In the genomic region with DNA sequence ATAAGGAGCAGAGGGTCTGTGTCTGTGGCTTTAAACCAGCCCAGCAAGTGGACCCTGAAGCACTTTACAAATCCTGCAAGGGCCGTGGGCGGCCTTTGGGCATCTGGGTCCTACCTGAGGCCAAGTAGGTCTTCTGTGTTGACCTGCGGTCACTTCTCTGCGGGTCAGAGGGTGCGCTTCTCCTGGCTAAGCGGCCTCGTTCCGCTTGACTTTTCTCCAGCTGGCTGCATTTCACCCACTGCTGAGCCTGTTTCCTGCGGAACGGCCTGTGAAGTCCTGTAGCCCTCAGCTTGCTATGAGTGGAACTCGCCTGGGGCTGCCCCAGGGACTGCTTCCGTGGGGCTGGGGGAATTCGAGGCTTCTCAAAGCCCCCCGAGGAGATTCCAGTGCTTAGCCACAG, we compare ENCODE assay signal across 1 cellular context.
TF ChIP-seq lines count a peak whose summit lies in the region.

No MANE protein-coding gene starts in this region.

TF ChIP-seq in K562, 482 proteins besides CTCF, POLR2A, EP300 and RAD21 (continued from another document):
- TF ChIP-seq, protein P1, sequence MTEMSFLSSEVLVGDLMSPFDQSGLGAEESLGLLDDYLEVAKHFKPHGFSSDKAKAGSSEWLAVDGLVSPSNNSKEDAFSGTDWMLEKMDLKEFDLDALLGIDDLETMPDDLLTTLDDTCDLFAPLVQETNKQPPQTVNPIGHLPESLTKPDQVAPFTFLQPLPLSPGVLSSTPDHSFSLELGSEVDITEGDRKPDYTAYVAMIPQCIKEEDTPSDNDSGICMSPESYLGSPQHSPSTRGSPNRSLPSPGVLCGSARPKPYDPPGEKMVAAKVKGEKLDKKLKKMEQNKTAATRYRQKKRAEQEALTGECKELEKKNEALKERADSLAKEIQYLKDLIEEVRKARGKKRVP (CRISPR knock-in tag; IDR thresholded peaks at IDR 0.05): no peak
- no peak for TF ChIP-seq SAP30 (IDR thresholded peaks at IDR 0.05; ENCODE audit: borderline replicate concordance, insufficient read depth, low read depth, low read length, poor library complexity, severe bottlenecking)
- TF ChIP-seq, protein P2, sequence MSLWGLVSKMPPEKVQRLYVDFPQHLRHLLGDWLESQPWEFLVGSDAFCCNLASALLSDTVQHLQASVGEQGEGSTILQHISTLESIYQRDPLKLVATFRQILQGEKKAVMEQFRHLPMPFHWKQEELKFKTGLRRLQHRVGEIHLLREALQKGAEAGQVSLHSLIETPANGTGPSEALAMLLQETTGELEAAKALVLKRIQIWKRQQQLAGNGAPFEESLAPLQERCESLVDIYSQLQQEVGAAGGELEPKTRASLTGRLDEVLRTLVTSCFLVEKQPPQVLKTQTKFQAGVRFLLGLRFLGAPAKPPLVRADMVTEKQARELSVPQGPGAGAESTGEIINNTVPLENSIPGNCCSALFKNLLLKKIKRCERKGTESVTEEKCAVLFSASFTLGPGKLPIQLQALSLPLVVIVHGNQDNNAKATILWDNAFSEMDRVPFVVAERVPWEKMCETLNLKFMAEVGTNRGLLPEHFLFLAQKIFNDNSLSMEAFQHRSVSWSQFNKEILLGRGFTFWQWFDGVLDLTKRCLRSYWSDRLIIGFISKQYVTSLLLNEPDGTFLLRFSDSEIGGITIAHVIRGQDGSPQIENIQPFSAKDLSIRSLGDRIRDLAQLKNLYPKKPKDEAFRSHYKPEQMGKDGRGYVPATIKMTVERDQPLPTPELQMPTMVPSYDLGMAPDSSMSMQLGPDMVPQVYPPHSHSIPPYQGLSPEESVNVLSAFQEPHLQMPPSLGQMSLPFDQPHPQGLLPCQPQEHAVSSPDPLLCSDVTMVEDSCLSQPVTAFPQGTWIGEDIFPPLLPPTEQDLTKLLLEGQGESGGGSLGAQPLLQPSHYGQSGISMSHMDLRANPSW (CRISPR knock-in tag; IDR thresholded peaks at IDR 0.05): no peak
- TF ChIP-seq MCM2 (IDR thresholded peaks at IDR 0.05; ENCODE audit: low read depth): no peak
- TF ChIP-seq, protein P3, sequence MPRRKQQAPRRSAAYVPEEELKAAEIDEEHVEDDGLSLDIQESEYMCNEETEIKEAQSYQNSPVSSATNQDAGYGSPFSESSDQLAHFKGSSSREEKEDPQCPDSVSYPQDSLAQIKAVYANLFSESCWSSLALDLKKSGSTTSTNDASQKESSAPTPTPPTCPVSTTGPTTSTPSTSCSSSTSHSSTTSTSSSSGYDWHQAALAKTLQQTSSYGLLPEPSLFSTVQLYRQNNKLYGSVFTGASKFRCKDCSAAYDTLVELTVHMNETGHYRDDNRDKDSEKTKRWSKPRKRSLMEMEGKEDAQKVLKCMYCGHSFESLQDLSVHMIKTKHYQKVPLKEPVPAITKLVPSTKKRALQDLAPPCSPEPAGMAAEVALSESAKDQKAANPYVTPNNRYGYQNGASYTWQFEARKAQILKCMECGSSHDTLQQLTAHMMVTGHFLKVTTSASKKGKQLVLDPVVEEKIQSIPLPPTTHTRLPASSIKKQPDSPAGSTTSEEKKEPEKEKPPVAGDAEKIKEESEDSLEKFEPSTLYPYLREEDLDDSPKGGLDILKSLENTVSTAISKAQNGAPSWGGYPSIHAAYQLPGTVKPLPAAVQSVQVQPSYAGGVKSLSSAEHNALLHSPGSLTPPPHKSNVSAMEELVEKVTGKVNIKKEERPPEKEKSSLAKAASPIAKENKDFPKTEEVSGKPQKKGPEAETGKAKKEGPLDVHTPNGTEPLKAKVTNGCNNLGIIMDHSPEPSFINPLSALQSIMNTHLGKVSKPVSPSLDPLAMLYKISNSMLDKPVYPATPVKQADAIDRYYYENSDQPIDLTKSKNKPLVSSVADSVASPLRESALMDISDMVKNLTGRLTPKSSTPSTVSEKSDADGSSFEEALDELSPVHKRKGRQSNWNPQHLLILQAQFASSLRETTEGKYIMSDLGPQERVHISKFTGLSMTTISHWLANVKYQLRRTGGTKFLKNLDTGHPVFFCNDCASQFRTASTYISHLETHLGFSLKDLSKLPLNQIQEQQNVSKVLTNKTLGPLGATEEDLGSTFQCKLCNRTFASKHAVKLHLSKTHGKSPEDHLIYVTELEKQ (CRISPR knock-in tag; IDR thresholded peaks at IDR 0.05): no peak
- no peak for TF ChIP-seq ZNF3 (CRISPR knock-in tag; IDR thresholded peaks at IDR 0.05)
- TF ChIP-seq RBFOX2 (IDR thresholded peaks at IDR 0.05; ENCODE audit: low read depth, low read length): no peak
- TF ChIP-seq ZNF79 (CRISPR knock-in tag; IDR thresholded peaks at IDR 0.05; ENCODE audit: low read depth): no peak
- TF ChIP-seq BRD9 (IDR thresholded peaks at IDR 0.05; ENCODE audit: low read depth, partially characterized antibody): no peak
- TF ChIP-seq TBP (optimal IDR thresholded peaks at IDR 0.05; ENCODE audit: low read depth, low read length): no peak
- TF ChIP-seq ZNF408 (CRISPR knock-in tag; IDR thresholded peaks at IDR 0.05; ENCODE audit: low read depth): no peak
- no peak for TF ChIP-seq KDM5B (IDR thresholded peaks at IDR 0.05; ENCODE audit: insufficient replicate concordance, low read depth, low read length)
- no peak for TF ChIP-seq CTBP1 (IDR thresholded peaks at IDR 0.05; ENCODE audit: borderline replicate concordance)
- no peak for TF ChIP-seq HIVEP1 (CRISPR knock-in tag; IDR thresholded peaks at IDR 0.05)
- TF ChIP-seq CHD1 (IDR thresholded peaks at IDR 0.05; ENCODE audit: low read length): no peak
- TF ChIP-seq, protein P4, sequence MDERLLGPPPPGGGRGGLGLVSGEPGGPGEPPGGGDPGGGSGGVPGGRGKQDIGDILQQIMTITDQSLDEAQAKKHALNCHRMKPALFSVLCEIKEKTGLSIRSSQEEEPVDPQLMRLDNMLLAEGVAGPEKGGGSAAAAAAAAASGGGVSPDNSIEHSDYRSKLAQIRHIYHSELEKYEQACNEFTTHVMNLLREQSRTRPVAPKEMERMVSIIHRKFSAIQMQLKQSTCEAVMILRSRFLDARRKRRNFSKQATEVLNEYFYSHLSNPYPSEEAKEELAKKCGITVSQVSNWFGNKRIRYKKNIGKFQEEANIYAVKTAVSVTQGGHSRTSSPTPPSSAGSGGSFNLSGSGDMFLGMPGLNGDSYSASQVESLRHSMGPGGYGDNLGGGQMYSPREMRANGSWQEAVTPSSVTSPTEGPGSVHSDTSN (CRISPR knock-in tag; IDR thresholded peaks at IDR 0.05; ENCODE audit: low read depth): no peak
- TF ChIP-seq, protein P4 (tag; conservative IDR thresholded peaks at IDR 0.05; ENCODE audit: low read depth): no peak
- TF ChIP-seq HDAC6 (IDR thresholded peaks at IDR 0.05; ENCODE audit: low read depth, low read length): no peak
